ENCODE assay signal across 23 cellular contexts in genomic region chr10:59463909-59464308, GRCh38.
"Had no signal": no experiment of that assay in that cellular context is flagged by ENCODE, and none has a peak within 500 bp of the region (broad histone marks: within the 10 kb centered on the region; RNA-seq: fewer than 3 reads in every experiment).

No MANE protein-coding gene starts in this region.

- DNase-seq: activated CD4-positive, alpha-beta T cell treated with anti-CD3 and anti-CD28 coated beads, Interleukin-2, amount 10 ng/mL, durations not matched to agents 24 days and 14 days; activated CD4-positive, alpha-beta T cell treated with anti-CD3 and anti-CD28 coated beads, Interleukin-2, amount 50 U/mL, for 4 hours; activated CD8-positive, alpha-beta T cell treated with anti-CD3 and anti-CD28 coated beads for 36 hours; activated gamma-delta T cell; activated naive CD4-positive, alpha-beta T cell treated with Interleukin-2 at 50 U/mL for 16 hours; activated T-cell treated with anti-CD3 and anti-CD28 coated beads, Interleukin-2, amount 50 U/mL, for 24 hours; adrenal gland; caudate nucleus; cerebellar nuclear complex; Karpas-422; KBM-7; MG63; NCI-H1048; NCI-H1105 treated with DMSO at 0.1 percent for 48 hours; NCI-H1436; NCI-H1694; NCI-H1930; NCI-H2081 treated with DMSO at 0.1 percent for 48 hours; NCI-H345; NCI-H524 treated with DMSO at 0.1 percent for 48 hours; NCI-H748 treated with DMSO at 0.1 percent for 48 hours; T1000; WERI-Rb-1 had no signal
